9 cellular contexts compared by ENCODE assay signal in genomic region chr18:34122724-34123334, GRCh38.
DNase-seq lines count a peak whose midpoint lies in the region; ATAC-seq and TF ChIP-seq lines count a peak whose summit lies in the region.
"Had no signal": no experiment of that assay in that cellular context is flagged by ENCODE, and none has a peak within 500 bp of the region (broad histone marks: within the 10 kb centered on the region; RNA-seq: fewer than 3 reads in every experiment).

No MANE protein-coding gene starts in this region.

- H3K79me2 ChIP-seq in mammary epithelial cell (ENCODE audit: insufficient read depth, low read length) = no peaks in the 10 kb centered on the region

- H3K4me1 ChIP-seq in mammary epithelial cell (ENCODE audit: insufficient read depth, low read length) (peaks cover 19% of the 10 kb centered on the region), liver (ENCODE audit: control insufficient read depth in 4 of 4, insufficient read depth in 4 of 4, low read length in 3 of 4) (peaks cover 0 to 28% (median 16%) of the 10 kb centered on the region in 4 donors)

- no peaks in the 10 kb centered on the region for H3K27me3 ChIP-seq in mammary epithelial cell (ENCODE audit: insufficient read depth, low read length)
- H3K27me3 ChIP-seq in liver (ENCODE audit: control insufficient read depth in 4 of 4, insufficient read depth in 4 of 4, low read length in 3 of 4) = no peaks in the 10 kb centered on the region
- H3K27me3 ChIP-seq: BLaER1 had no signal

- TF ChIP-seq CTCF in mammary epithelial cell (conservative IDR thresholded peaks at IDR 0.05 in 1 of 2, IDR thresholded peaks at IDR 0.05 in 1 of 2; ENCODE audit: extremely low read depth in 1 of 2, insufficient read depth in 1 of 2, low read depth in 1 of 2, low read length in 2 of 2) = peak; percentile 95 to 98
- TF ChIP-seq CTCF in liver (IDR thresholded peaks at IDR 0.05; ENCODE audit: low read depth, low read length, missing input control) = peak; percentile 86

- H2AFZ ChIP-seq in mammary epithelial cell (ENCODE audit: low read depth, low read length) = no peak overlapping the region

- no peak overlapping the region for H3K4me2 ChIP-seq in mammary epithelial cell (ENCODE audit: insufficient read depth, low read depth, low read length)
- H3K4me2 ChIP-seq: BLaER1 had no signal

- 30% methylated on average over 4 of the region's 4 CpGs for WGBS in mammary epithelial cell (ENCODE audit: low coverage, missing lambda C conversion rate)
- WGBS in liver = 20% methylated on average over 4 of the region's 4 CpGs

- CTCF ChIA-PET in mammary epithelial cell (lab: Charles Lee; ENCODE audit: low non-redundant PET) = interaction anchor here (0.5 to 1.3 kb wide), 9 partner anchors 10 to 665 kb away, joined by 3 to 14 read pairs (median 4); no protein-coding TSS in a partner anchor

- peak; percentile 81 to 83 for TF ChIP-seq RAD21 in liver (IDR thresholded peaks at IDR 0.05)

- DNase-seq in SIG-M5 treated with dmso at 0.1 percent for 504 hours (lab: John Stamatoyannopoulos, UW; ENCODE audit: unreplicated experiment) = peak; percentile 51
- DNase-seq in SIG-M5 (lab: John Stamatoyannopoulos, UW) = no peak
- peak; percentile 54 for DNase-seq in NCI-H82 treated with DMSO at 0.1 percent for 48 hours (lab: John Stamatoyannopoulos, UW; ENCODE audit: unreplicated experiment)
- DNase-seq in mammary epithelial cell = peak; percentile 34
- no peak for DNase-seq in cortex of kidney (lab: John Stamatoyannopoulos, UW)

- H3K36me3 ChIP-seq in mammary epithelial cell (ENCODE audit: insufficient read depth, low read length) (no peaks in the 10 kb centered on the region), liver (ENCODE audit: control insufficient read depth in 4 of 4, insufficient read depth in 3 of 4, low read depth in 1 of 4, low read length in 3 of 4) (no peaks in the 10 kb centered on the region)
- H3K36me3 ChIP-seq: BLaER1 had no signal

- H4K20me1 ChIP-seq in mammary epithelial cell (ENCODE audit: insufficient read depth, low read length) = no peaks in the 10 kb centered on the region
- H4K20me1 ChIP-seq: BLaER1 had no signal

- H3K9me3 ChIP-seq in mammary epithelial cell (replicated peaks; ENCODE audit: insufficient read depth, low read length) (no peaks in the 10 kb centered on the region), liver (ENCODE audit: control insufficient read depth in 4 of 4, low read length in 3 of 4) (no peaks in the 10 kb centered on the region)
- H3K9me3 ChIP-seq: BLaER1 had no signal

- intact Hi-C loops in mammary epithelial cell (cut with micrococcal nuclease) = loop anchor here (1.0 to 10.0 kb wide), 6 partner anchors 102 to 665 kb away; partner anchors contain the start of gene NOL4

- H3K27ac ChIP-seq in mammary epithelial cell (ENCODE audit: insufficient read depth, low read depth, low read length) (no peak overlapping the region), liver (ENCODE audit: low read depth in 1 of 2, low read length in 2 of 2) (no peak overlapping the region)
- H3K27ac ChIP-seq: BLaER1 had no signal

- in situ Hi-C loops in mammary epithelial cell (cut with MboI; ENCODE audit: low sequenced_read_pairs in 2 of 2) = loop anchor here (5.0 to 10.0 kb wide), 2 partner anchors 199 to 202 kb away; no protein-coding TSS in a partner anchor

- ATAC-seq in GM21528 (IDR thresholded peaks at IDR 0.05; ENCODE audit: low FRiP score, unreplicated experiment) = peak; percentile 95
- ATAC-seq in HG03575 (IDR thresholded peaks at IDR 0.05; ENCODE audit: extremely low read depth, insufficient number of reproducible peaks, low FRiP score, unreplicated experiment) = peak; percentile 72

- H3K4me3 ChIP-seq in mammary epithelial cell (replicated peaks in 1 of 3; ENCODE audit: insufficient read depth in 1 of 3, low read depth in 2 of 3, low read length in 3 of 3) (no peak overlapping the region), liver (ENCODE audit: low read depth in 1 of 3, low read length in 3 of 3) (no peak overlapping the region)
- H3K4me3 ChIP-seq: BLaER1 had no signal

- BruUV-seq in mammary epithelial cell (replicated peaks; lab: Mats Ljungman, UMichigan) = no TSS peak

- dilution Hi-C loops in mammary epithelial cell (cut with HindIII; ENCODE audit: low sequenced_read_pairs) = no loop called here

- H3K9ac ChIP-seq in mammary epithelial cell (ENCODE audit: insufficient read depth, low read length) = no peak overlapping the region
- H3K9ac ChIP-seq in liver (ENCODE audit: low read depth in 1 of 2, low read length in 2 of 2) = no peak overlapping the region
- H3K9ac ChIP-seq: BLaER1 had no signal

TF ChIP-seq in liver, 16 proteins besides CTCF, POLR2A, EP300 and RAD21:
- TF ChIP-seq HNF4G (IDR thresholded peaks at IDR 0.05) = no peak
- TF ChIP-seq, protein P1, sequence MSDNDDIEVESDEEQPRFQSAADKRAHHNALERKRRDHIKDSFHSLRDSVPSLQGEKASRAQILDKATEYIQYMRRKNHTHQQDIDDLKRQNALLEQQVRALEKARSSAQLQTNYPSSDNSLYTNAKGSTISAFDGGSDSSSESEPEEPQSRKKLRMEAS (IDR thresholded peaks at IDR 0.05) = no peak

Comparison
In these comparisons a context has a peak if more than half of its experiments do, and no peak if none do; other contexts are left out.
1. DNase-seq: peak in SIG-M5 treated with dmso at 0.1 percent for 504 hours (single experiment), NCI-H82 treated with DMSO at 0.1 percent for 48 hours (single experiment) and mammary epithelial cell (single experiment); none in SIG-M5 (single experiment) and cortex of kidney (single experiment).